Comparison of ENCODE assay signal across 17 cellular contexts in the genomic region with DNA sequence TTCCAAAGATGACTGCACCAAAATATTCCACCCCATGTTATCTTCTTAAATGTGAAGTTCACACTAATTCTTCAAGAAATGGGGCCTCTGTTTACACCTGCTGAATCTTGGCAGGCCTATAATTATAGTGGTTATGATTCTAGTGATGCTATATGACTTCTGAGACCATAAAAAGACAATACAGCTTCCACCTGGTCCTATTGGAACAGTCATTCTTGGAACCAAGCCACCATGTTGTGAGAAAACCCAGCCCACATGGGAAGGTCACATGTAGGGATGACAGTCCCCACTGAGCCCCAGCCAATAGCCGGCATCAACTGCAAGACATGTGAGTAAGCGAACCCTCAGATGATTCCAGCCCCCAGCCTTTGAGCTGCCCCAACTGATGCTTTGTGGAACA.
"Had no signal": no experiment of that assay in that cellular context is flagged by ENCODE, and none has a peak within 500 bp of the region (broad histone marks: within the 10 kb centered on the region; RNA-seq: fewer than 3 reads in every experiment).

No MANE protein-coding gene starts in this region.

- DNase-seq: dermis blood vessel endothelial cell; dorsolateral prefrontal cortex; effector CD4-positive, alpha-beta T cell; effector memory CD4-positive, alpha-beta T cell; foreskin keratinocyte; heart left ventricle; hypothalamus; immature natural killer cell; islet precursor cell; kidney; kidney glomerular epithelial cell; left lung; left ventricle myocardium superior; lower lobe of right lung; mesenchymal stem cell; naive thymus-derived CD4-positive, alpha-beta T cell had no signal

- ATAC-seq: foreskin keratinocyte; gastroesophageal sphincter; heart left ventricle; left lung; left ventricle myocardium superior; lower lobe of right lung; naive thymus-derived CD4-positive, alpha-beta T cell had no signal
